ENCODE assay signal across 11 cellular contexts in genomic region chr2:165697727-165698620, GRCh38.
DNase-seq lines count a peak whose midpoint lies in the region; ATAC-seq, FAIRE-seq and TF ChIP-seq lines count a peak whose summit lies in the region.
"Had no signal": no experiment of that assay in that cellular context is flagged by ENCODE, and none has a peak within 500 bp of the region (broad histone marks: within the 10 kb centered on the region; RNA-seq: fewer than 3 reads in every experiment).

No MANE protein-coding gene starts in this region.

- POLR2A ChIA-PET in GM12878 (lab: Charles Lee), result interaction anchor here (1.1 to 1.3 kb wide), 2 partner anchors 18 to 134 kb away, joined by 3 to 4 read pairs; no protein-coding TSS in a partner anchor

- H3K4me3 ChIP-seq in GM12878, result no peak overlapping the region
- H3K4me3 ChIP-seq in thyroid gland (replicated peaks in 1 of 3), result no peak overlapping the region
- H3K4me3 ChIP-seq: thoracic aorta had no signal

- peak in 2 of 3 experiments; percentile 43 to 72 for DNase-seq in NCI-H1417 (lab: John Stamatoyannopoulos, UW)
- DNase-seq in NCI-H1417 treated with DMSO at 0.1 percent for 48 hours (lab: John Stamatoyannopoulos, UW), result no peak
- no peak for DNase-seq in GM12878 (ENCODE audit: low read depth, low spot score)
- peak; percentile 16 to 22 for DNase-seq in thyroid gland
- no peak for DNase-seq in KG1 (lab: John Stamatoyannopoulos, UW)
- DNase-seq in GDM1 (lab: John Stamatoyannopoulos, UW), result no peak
- DNase-seq: activated CD4-positive, alpha-beta T cell treated with anti-CD3 and anti-CD28 coated beads, Interleukin-2, amount 50 U/mL, for 48 hours; Right ventricle myocardium superior had no signal

- TF ChIP-seq POLR2A in GM12878 (IDR thresholded peaks at IDR 0.05; ENCODE audit: low read depth, low read length) (no peak), thyroid gland (IDR thresholded peaks at IDR 0.05) (no peak)

- H3K4me2 ChIP-seq in GM12878 (ENCODE audit: control insufficient read depth, insufficient read depth), result no peak overlapping the region

- H3K4me1 ChIP-seq in GM12878 (ENCODE audit: control insufficient read depth, insufficient read depth, low read length), result no peaks in the 10 kb centered on the region
- peaks cover 11 to 14% of the 10 kb centered on the region in 2 donors for H3K4me1 ChIP-seq in thyroid gland

- WGBS in GM12878 (ENCODE audit: insufficient coverage, insufficient replicate concordance, low lambda C conversion rate, missing lambda C conversion rate), result 33% methylated on average over 4 of the region's 4 CpGs
- WGBS in thyroid gland, 2 donors, result 52 to 60% methylated on average over 4 of the region's 4 CpGs

- TF ChIP-seq EP300 in GM12878 (IDR thresholded peaks at IDR 0.05; ENCODE audit: borderline replicate concordance in 1 of 2, control insufficient read depth in 1 of 2, low read depth in 2 of 2, low read length in 2 of 2), result no peak

- SMC1A ChIA-PET in GM12878 (lab: Charles Lee; ENCODE audit: uncharacterized antibody, unreplicated experiment), result interaction anchor here (0.7 to 6.8 kb wide), 46 partner anchors 11 to 307 kb away, joined by 3 to 114 read pairs (median 5); partner anchors contain the start of gene CSRNP3

- H3K9me3 ChIP-seq in GM12878 (replicated peaks; ENCODE audit: control insufficient read depth, insufficient read depth, low read length) (no peaks in the 10 kb centered on the region), thyroid gland (no peaks in the 10 kb centered on the region)
- H3K9me3 ChIP-seq: thoracic aorta had no signal

- no peak overlapping the region for H3K27ac ChIP-seq in GM12878 (ENCODE audit: control insufficient read depth, insufficient read depth)
- peak overlapping the region; percentile 51 to 66 (median 66) for H3K27ac ChIP-seq in thyroid gland
- H3K27ac ChIP-seq: thoracic aorta had no signal

- TF ChIP-seq RAD21 in GM12878 (IDR thresholded peaks at IDR 0.05; ENCODE audit: insufficient read depth, low read depth, low read length), result no peak

- CTCF ChIA-PET in GM12878 (lab: Yijun Ruan, JAX), result interaction anchor here (0.6 to 7.6 kb wide), 37 partner anchors 9 to 296 kb away, joined by 3 to 105 read pairs (median 4); no protein-coding TSS in a partner anchor

- RAD21 ChIA-PET in GM12878 (lab: Charles Lee; ENCODE audit: unreplicated experiment), result interaction anchor here (0.7 to 3.6 kb wide), 24 partner anchors 17 to 459 kb away, joined by 3 to 42 read pairs (median 5); partner anchors contain the start of gene SCN2A

- intact Hi-C loops in GM12878 (cut with micrococcal nuclease; ENCODE audit: unreplicated experiment), result loop anchor here (1.0 to 5.0 kb wide), 4 partner anchors 79 to 297 kb away; no protein-coding TSS in a partner anchor
- intact Hi-C loops in thyroid gland (cut with DNase I), result no loop called here

- ATAC-seq in HG03520 (IDR thresholded peaks at IDR 0.05; ENCODE audit: unreplicated experiment), result peak; percentile 16
- ATAC-seq in GM12878, result peak; percentile 55
- ATAC-seq in HG02840 (IDR thresholded peaks at IDR 0.05; ENCODE audit: low FRiP score, unreplicated experiment), result no peak

- in situ Hi-C loops in GM12878 (cut with MboI), result loop anchor here (10.0 kb wide), 1 partner anchor 283 kb away; no protein-coding TSS in a partner anchor

- no peak overlapping the region for H3K9ac ChIP-seq in GM12878 (ENCODE audit: control insufficient read depth, insufficient read depth, low read length)

- TF ChIP-seq CTCF in GM12878 (IDR thresholded peaks at IDR 0.05 in 2 of 3, conservative IDR thresholded peaks at IDR 0.05 in 1 of 3; ENCODE audit: control insufficient read depth in 2 of 3, extremely low read depth in 1 of 3, insufficient read depth in 1 of 3, low read depth in 3 of 3, low read length in 3 of 3), result no peak
- no peak for TF ChIP-seq CTCF in thyroid gland (IDR thresholded peaks at IDR 0.05)

- no peak for FAIRE-seq in GM12878 (lab: Jason Lieb, UNC)

- BruUV-seq in GM12878 (replicated peaks; lab: Mats Ljungman, UMichigan), result no TSS peak

- H3K36me3 ChIP-seq in GM12878 (ENCODE audit: control insufficient read depth in 2 of 2, insufficient read depth in 2 of 2, low read length in 1 of 2) (no peaks in the 10 kb centered on the region), thyroid gland (no peaks in the 10 kb centered on the region)
- H3K36me3 ChIP-seq: thoracic aorta had no signal

- no peak overlapping the region for H2AFZ ChIP-seq in GM12878 (ENCODE audit: control insufficient read depth, low read depth, low read length)

- no peaks in the 10 kb centered on the region for H3K27me3 ChIP-seq in GM12878 (replicated peaks in 1 of 2; ENCODE audit: control insufficient read depth in 2 of 2, insufficient read depth in 2 of 2, low read length in 1 of 2)
- no peaks in the 10 kb centered on the region for H3K27me3 ChIP-seq in thyroid gland

- H4K20me1 ChIP-seq in GM12878 (ENCODE audit: control insufficient read depth, insufficient read depth), result no peaks in the 10 kb centered on the region

- no peaks in the 10 kb centered on the region for H3K79me2 ChIP-seq in GM12878 (ENCODE audit: control insufficient read depth, insufficient read depth, low read length)

TF ChIP-seq in GM12878, 131 proteins besides CTCF, POLR2A, EP300 and RAD21:
- TF ChIP-seq BRCA1 (IDR thresholded peaks at IDR 0.05; ENCODE audit: low read depth, low read length) (no peak), ATF3 (IDR thresholded peaks at IDR 0.05; ENCODE audit: borderline replicate concordance, extremely low read depth, low read depth, low read length) (no peak), MTA2 (IDR thresholded peaks at IDR 0.05; ENCODE audit: low read depth) (peak; percentile 62), SMAD5 (IDR thresholded peaks at IDR 0.05; ENCODE audit: low read depth) (no peak), SMC3 (IDR thresholded peaks at IDR 0.05; ENCODE audit: borderline replicate concordance, low read length) (no peak)
- TF ChIP-seq, protein P1, sequence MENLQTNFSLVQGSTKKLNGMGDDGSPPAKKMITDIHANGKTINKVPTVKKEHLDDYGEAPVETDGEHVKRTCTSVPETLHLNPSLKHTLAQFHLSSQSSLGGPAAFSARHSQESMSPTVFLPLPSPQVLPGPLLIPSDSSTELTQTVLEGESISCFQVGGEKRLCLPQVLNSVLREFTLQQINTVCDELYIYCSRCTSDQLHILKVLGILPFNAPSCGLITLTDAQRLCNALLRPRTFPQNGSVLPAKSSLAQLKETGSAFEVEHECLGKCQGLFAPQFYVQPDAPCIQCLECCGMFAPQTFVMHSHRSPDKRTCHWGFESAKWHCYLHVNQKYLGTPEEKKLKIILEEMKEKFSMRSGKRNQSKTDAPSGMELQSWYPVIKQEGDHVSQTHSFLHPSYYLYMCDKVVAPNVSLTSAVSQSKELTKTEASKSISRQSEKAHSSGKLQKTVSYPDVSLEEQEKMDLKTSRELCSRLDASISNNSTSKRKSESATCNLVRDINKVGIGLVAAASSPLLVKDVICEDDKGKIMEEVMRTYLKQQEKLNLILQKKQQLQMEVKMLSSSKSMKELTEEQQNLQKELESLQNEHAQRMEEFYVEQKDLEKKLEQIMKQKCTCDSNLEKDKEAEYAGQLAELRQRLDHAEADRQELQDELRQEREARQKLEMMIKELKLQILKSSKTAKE (IDR thresholded peaks at IDR 0.05; ENCODE audit: low read depth, poor library complexity, severe bottlenecking), result no peak

Comparison
In these comparisons a context has a peak if more than half of its experiments do, and no peak if none do; other contexts are left out.
1. DNase-seq: peak in NCI-H1417 (2 of 3) and thyroid gland (2 of 2); none in NCI-H1417 treated with DMSO at 0.1 percent for 48 hours (single experiment), GM12878 (single experiment), KG1 (single experiment) and GDM1 (single experiment).